Comparison of ENCODE assay signal across 1 cellular context in the genomic region with DNA sequence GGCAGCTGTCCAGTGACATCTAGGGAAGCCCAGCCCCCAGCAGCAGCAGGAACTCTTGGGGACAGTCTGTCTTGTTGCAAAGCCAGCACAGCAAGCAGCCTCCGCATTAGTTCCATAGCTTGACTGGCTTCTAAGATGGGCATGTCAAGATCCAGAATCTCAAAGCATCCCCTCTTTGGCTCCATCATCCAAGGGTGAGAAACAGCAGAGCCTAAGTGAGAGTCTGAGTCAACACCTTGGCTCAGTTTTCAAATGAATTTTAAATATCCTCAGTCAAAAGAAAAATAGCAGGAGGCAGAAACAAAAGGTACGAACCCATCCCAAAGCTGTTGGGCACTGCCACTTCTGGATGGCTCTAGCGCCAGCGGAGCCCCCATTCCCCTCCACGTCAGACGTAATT.
TF ChIP-seq lines count a peak whose summit lies in the region.

No MANE protein-coding gene starts in this region.

TF ChIP-seq in GM23338, 12 proteins besides CTCF, POLR2A, EP300 and RAD21 (continued from another document):
- TF ChIP-seq, protein P1, sequence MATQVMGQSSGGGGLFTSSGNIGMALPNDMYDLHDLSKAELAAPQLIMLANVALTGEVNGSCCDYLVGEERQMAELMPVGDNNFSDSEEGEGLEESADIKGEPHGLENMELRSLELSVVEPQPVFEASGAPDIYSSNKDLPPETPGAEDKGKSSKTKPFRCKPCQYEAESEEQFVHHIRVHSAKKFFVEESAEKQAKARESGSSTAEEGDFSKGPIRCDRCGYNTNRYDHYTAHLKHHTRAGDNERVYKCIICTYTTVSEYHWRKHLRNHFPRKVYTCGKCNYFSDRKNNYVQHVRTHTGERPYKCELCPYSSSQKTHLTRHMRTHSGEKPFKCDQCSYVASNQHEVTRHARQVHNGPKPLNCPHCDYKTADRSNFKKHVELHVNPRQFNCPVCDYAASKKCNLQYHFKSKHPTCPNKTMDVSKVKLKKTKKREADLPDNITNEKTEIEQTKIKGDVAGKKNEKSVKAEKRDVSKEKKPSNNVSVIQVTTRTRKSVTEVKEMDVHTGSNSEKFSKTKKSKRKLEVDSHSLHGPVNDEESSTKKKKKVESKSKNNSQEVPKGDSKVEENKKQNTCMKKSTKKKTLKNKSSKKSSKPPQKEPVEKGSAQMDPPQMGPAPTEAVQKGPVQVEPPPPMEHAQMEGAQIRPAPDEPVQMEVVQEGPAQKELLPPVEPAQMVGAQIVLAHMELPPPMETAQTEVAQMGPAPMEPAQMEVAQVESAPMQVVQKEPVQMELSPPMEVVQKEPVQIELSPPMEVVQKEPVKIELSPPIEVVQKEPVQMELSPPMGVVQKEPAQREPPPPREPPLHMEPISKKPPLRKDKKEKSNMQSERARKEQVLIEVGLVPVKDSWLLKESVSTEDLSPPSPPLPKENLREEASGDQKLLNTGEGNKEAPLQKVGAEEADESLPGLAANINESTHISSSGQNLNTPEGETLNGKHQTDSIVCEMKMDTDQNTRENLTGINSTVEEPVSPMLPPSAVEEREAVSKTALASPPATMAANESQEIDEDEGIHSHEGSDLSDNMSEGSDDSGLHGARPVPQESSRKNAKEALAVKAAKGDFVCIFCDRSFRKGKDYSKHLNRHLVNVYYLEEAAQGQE (IDR thresholded peaks at IDR 0.05; ENCODE audit: unreplicated experiment) = no peak
- TF ChIP-seq, protein P2, sequence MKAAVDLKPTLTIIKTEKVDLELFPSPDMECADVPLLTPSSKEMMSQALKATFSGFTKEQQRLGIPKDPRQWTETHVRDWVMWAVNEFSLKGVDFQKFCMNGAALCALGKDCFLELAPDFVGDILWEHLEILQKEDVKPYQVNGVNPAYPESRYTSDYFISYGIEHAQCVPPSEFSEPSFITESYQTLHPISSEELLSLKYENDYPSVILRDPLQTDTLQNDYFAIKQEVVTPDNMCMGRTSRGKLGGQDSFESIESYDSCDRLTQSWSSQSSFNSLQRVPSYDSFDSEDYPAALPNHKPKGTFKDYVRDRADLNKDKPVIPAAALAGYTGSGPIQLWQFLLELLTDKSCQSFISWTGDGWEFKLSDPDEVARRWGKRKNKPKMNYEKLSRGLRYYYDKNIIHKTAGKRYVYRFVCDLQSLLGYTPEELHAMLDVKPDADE (IDR thresholded peaks at IDR 0.05) = no peak
- TF ChIP-seq JUNB (IDR thresholded peaks at IDR 0.05; ENCODE audit: unreplicated experiment) (no peak), EZH2phosphoT487 (IDR thresholded peaks at IDR 0.05; ENCODE audit: unreplicated experiment) (no peak), POLR2AphosphoS5 (IDR thresholded peaks at IDR 0.05; ENCODE audit: low read depth) (no peak)
- TF ChIP-seq, protein P3, sequence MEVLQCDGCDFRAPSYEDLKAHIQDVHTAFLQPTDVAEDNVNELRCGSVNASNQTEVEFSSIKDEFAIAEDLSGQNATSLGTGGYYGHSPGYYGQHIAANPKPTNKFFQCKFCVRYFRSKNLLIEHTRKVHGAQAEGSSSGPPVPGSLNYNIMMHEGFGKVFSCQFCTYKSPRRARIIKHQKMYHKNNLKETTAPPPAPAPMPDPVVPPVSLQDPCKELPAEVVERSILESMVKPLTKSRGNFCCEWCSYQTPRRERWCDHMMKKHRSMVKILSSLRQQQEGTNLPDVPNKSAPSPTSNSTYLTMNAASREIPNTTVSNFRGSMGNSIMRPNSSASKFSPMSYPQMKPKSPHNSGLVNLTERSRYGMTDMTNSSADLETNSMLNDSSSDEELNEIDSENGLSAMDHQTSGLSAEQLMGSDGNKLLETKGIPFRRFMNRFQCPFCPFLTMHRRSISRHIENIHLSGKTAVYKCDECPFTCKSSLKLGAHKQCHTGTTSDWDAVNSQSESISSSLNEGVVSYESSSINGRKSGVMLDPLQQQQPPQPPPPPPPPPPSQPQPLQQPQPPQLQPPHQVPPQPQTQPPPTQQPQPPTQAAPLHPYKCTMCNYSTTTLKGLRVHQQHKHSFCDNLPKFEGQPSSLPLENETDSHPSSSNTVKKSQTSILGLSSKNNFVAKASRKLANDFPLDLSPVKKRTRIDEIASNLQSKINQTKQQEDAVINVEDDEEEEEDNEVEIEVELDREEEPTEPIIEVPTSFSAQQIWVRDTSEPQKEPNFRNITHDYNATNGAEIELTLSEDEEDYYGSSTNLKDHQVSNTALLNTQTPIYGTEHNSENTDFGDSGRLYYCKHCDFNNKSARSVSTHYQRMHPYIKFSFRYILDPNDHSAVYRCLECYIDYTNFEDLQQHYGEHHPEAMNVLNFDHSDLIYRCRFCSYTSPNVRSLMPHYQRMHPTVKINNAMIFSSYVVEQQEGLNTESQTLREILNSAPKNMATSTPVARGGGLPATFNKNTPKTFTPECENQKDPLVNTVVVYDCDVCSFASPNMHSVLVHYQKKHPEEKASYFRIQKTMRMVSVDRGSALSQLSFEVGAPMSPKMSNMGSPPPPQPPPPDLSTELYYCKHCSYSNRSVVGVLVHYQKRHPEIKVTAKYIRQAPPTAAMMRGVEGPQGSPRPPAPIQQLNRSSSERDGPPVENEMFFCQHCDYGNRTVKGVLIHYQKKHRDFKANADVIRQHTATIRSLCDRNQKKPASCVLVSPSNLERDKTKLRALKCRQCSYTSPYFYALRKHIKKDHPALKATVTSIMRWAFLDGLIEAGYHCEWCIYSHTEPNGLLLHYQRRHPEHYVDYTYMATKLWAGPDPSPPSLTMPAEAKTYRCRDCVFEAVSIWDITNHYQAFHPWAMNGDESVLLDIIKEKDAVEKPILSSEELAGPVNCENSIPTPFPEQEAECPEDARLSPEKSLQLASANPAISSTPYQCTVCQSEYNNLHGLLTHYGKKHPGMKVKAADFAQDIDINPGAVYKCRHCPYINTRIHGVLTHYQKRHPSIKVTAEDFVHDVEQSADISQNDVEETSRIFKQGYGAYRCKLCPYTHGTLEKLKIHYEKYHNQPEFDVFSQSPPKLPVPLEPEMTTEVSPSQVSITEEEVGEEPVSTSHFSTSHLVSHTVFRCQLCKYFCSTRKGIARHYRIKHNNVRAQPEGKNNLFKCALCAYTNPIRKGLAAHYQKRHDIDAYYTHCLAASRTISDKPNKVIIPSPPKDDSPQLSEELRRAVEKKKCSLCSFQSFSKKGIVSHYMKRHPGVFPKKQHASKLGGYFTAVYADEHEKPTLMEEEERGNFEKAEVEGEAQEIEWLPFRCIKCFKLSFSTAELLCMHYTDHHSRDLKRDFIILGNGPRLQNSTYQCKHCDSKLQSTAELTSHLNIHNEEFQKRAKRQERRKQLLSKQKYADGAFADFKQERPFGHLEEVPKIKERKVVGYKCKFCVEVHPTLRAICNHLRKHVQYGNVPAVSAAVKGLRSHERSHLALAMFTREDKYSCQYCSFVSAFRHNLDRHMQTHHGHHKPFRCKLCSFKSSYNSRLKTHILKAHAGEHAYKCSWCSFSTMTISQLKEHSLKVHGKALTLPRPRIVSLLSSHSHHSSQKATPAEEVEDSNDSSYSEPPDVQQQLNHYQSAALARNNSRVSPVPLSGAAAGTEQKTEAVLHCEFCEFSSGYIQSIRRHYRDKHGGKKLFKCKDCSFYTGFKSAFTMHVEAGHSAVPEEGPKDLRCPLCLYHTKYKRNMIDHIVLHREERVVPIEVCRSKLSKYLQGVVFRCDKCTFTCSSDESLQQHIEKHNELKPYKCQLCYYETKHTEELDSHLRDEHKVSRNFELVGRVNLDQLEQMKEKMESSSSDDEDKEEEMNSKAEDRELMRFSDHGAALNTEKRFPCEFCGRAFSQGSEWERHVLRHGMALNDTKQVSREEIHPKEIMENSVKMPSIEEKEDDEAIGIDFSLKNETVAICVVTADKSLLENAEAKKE (CRISPR knock-in tag; IDR thresholded peaks at IDR 0.05) = no peak
